In genomic region chrX:150207733-150208132, GRCh38 we compare ENCODE assay signal across 28 cellular contexts.
DNase-seq lines count a peak whose midpoint lies in the region; ATAC-seq, FAIRE-seq and TF ChIP-seq lines count a peak whose summit lies in the region.
"Had no signal": no experiment of that assay in that cellular context is flagged by ENCODE, and none has a peak within 500 bp of the region (broad histone marks: within the 10 kb centered on the region; RNA-seq: fewer than 3 reads in every experiment).

No MANE protein-coding gene starts in this region.

- H3K27me3 ChIP-seq in astrocyte (ENCODE audit: insufficient read depth, low read length) (no peaks in the 10 kb centered on the region), mammary epithelial cell (ENCODE audit: insufficient read depth, low read length) (no peaks in the 10 kb centered on the region)
- H3K27me3 ChIP-seq: BE2C, BLaER1 had no signal

- 78% methylated on average over 1 of the region's 1 CpG for WGBS in mammary epithelial cell (ENCODE audit: low coverage, missing lambda C conversion rate)

- CTCF ChIA-PET in mammary epithelial cell (lab: Charles Lee; ENCODE audit: low non-redundant PET): no interaction called here

- peak; percentile 52 for FAIRE-seq in astrocyte (lab: Jason Lieb, UNC)
- FAIRE-seq: A204.1, GM12878, GM12892, GM18507 had no signal

- TF ChIP-seq CTCF in astrocyte (IDR thresholded peaks at IDR 0.05; ENCODE audit: insufficient read depth, low read depth, low read length): no peak
- TF ChIP-seq CTCF in mammary epithelial cell (conservative IDR thresholded peaks at IDR 0.05 in 1 of 2, IDR thresholded peaks at IDR 0.05 in 1 of 2; ENCODE audit: extremely low read depth in 1 of 2, insufficient read depth in 1 of 2, low read depth in 1 of 2, low read length in 2 of 2): no peak

- H3K36me3 ChIP-seq in astrocyte (ENCODE audit: insufficient read depth, low read length): no peaks in the 10 kb centered on the region
- no peaks in the 10 kb centered on the region for H3K36me3 ChIP-seq in mammary epithelial cell (ENCODE audit: insufficient read depth, low read length)
- H3K36me3 ChIP-seq: BE2C, BLaER1 had no signal

- no peak overlapping the region for H3K4me3 ChIP-seq in astrocyte (ENCODE audit: insufficient read depth, low read depth, low read length)
- H3K4me3 ChIP-seq in mammary epithelial cell (replicated peaks in 1 of 3; ENCODE audit: insufficient read depth in 1 of 3, low read depth in 2 of 3, low read length in 3 of 3): no peak overlapping the region
- H3K4me3 ChIP-seq: BLaER1, GM12878 had no signal

- H3K9ac ChIP-seq in astrocyte (ENCODE audit: low read length) (no peak overlapping the region), mammary epithelial cell (ENCODE audit: insufficient read depth, low read length) (no peak overlapping the region)
- H3K9ac ChIP-seq: BLaER1 had no signal

- DNase-seq in stimulated activated naive CD8-positive, alpha-beta T cell treated with anti-CD3 and anti-CD28 coated beads, Interleukin-15, amount 100 ng/mL, for 72 hours: no peak
- DNase-seq in stimulated activated naive CD8-positive, alpha-beta T cell treated with anti-CD3 and anti-CD28 coated beads, Interleukin-15, Interleukin-2, amounts not matched to agents 100 U/mL and 50 U/mL, for 24 hours: no peak
- no peak for DNase-seq in astrocyte (ENCODE audit: low read depth)
- DNase-seq in mesenteric fat pad (ENCODE audit: low spot score): peak; percentile 26
- DNase-seq in foreskin melanocyte: no peak
- DNase-seq in mammary epithelial cell: no peak
- DNase-seq: 8988T; ACHN; BE2C; C1 segment of cervical spinal cord; CD4-positive, alpha-beta memory T cell; CD4-positive, CD25-positive, alpha-beta regulatory T cell; CD8-positive, alpha-beta memory T cell; COR-L47; DMS 273 treated with DMSO at 0.1 percent for 48 hours; DMS153; DMS53; DMS79; DND-41; EL; GDM1 had no signal

- H3K4me1 Mint-ChIP-seq in stimulated activated naive CD8-positive, alpha-beta T cell treated with anti-CD3 and anti-CD28 coated beads, Interleukin-15, amount 100 ng/mL, for 72 hours: no peaks in the 10 kb centered on the region
- peaks cover under 1% of the 10 kb centered on the region for H3K4me1 Mint-ChIP-seq in astrocyte (ENCODE audit: low read depth, unreplicated experiment)
- H3K4me1 Mint-ChIP-seq: CD4-positive, alpha-beta memory T cell; CD4-positive, CD25-positive, alpha-beta regulatory T cell; CD8-positive, alpha-beta memory T cell had no signal

- in situ Hi-C loops in mammary epithelial cell (cut with MboI; ENCODE audit: low sequenced_read_pairs in 2 of 2): loop anchor here in 1 of 2 donors (25.0 kb wide), 1 partner anchor 245 kb away; no protein-coding TSS in a partner anchor

- dilution Hi-C loops in mammary epithelial cell (cut with HindIII; ENCODE audit: low sequenced_read_pairs): no loop called here

- H3K27me3 Mint-ChIP-seq in stimulated activated naive CD8-positive, alpha-beta T cell treated with anti-CD3 and anti-CD28 coated beads, Interleukin-15, amount 100 ng/mL, for 72 hours: peaks cover 9% of the 10 kb centered on the region
- H3K27me3 Mint-ChIP-seq in astrocyte (ENCODE audit: low read depth, unreplicated experiment): peaks cover 2% of the 10 kb centered on the region
- H3K27me3 Mint-ChIP-seq: CD4-positive, alpha-beta memory T cell; CD4-positive, CD25-positive, alpha-beta regulatory T cell had no signal

- H3K9me3 Mint-ChIP-seq in stimulated activated naive CD8-positive, alpha-beta T cell treated with anti-CD3 and anti-CD28 coated beads, Interleukin-15, amount 100 ng/mL, for 72 hours: no peaks in the 10 kb centered on the region
- H3K9me3 Mint-ChIP-seq in astrocyte (ENCODE audit: unreplicated experiment): no peaks in the 10 kb centered on the region
- H3K9me3 Mint-ChIP-seq: CD14-positive monocyte; CD4-positive, alpha-beta memory T cell; CD4-positive, CD25-positive, alpha-beta regulatory T cell; CD8-positive, alpha-beta memory T cell had no signal

- H3K9me3 ChIP-seq in astrocyte (ENCODE audit: insufficient read depth, low read depth, low read length): no peaks in the 10 kb centered on the region
- no peaks in the 10 kb centered on the region for H3K9me3 ChIP-seq in mammary epithelial cell (replicated peaks; ENCODE audit: insufficient read depth, low read length)
- H3K9me3 ChIP-seq: BE2C had no signal

- H4K20me1 ChIP-seq in astrocyte (ENCODE audit: insufficient read depth, low read length) (no peaks in the 10 kb centered on the region), mammary epithelial cell (ENCODE audit: insufficient read depth, low read length) (no peaks in the 10 kb centered on the region)
- H4K20me1 ChIP-seq: BLaER1 had no signal

- no peak overlapping the region for H3K27ac Mint-ChIP-seq in stimulated activated naive CD8-positive, alpha-beta T cell treated with anti-CD3 and anti-CD28 coated beads, Interleukin-15, amount 100 ng/mL, for 72 hours
- H3K27ac Mint-ChIP-seq in astrocyte (ENCODE audit: unreplicated experiment): no peak overlapping the region
- H3K27ac Mint-ChIP-seq: CD4-positive, alpha-beta memory T cell; CD4-positive, CD25-positive, alpha-beta regulatory T cell; CD8-positive, alpha-beta memory T cell had no signal

- H3K79me2 ChIP-seq in astrocyte (ENCODE audit: insufficient read depth, low read length) (no peaks in the 10 kb centered on the region), mammary epithelial cell (ENCODE audit: insufficient read depth, low read length) (no peaks in the 10 kb centered on the region)

- H3K27ac ChIP-seq in astrocyte (ENCODE audit: low read depth, low read length): no peak overlapping the region
- no peak overlapping the region for H3K27ac ChIP-seq in mammary epithelial cell (ENCODE audit: insufficient read depth, low read depth, low read length)
- H3K27ac ChIP-seq: BLaER1 had no signal

- H3K4me2 ChIP-seq in astrocyte (ENCODE audit: low read length): no peak overlapping the region
- no peak overlapping the region for H3K4me2 ChIP-seq in mammary epithelial cell (ENCODE audit: insufficient read depth, low read depth, low read length)
- H3K4me2 ChIP-seq: BLaER1 had no signal

- H3K4me3 Mint-ChIP-seq in stimulated activated naive CD8-positive, alpha-beta T cell treated with anti-CD3 and anti-CD28 coated beads, Interleukin-15, amount 100 ng/mL, for 72 hours: no peak overlapping the region
- H3K4me3 Mint-ChIP-seq in astrocyte (ENCODE audit: unreplicated experiment): no peak overlapping the region
- H3K4me3 Mint-ChIP-seq: CD14-positive monocyte; CD4-positive, alpha-beta memory T cell; CD4-positive, CD25-positive, alpha-beta regulatory T cell; CD8-positive, alpha-beta memory T cell had no signal

- intact Hi-C loops in mammary epithelial cell (cut with micrococcal nuclease): no loop called here

- ATAC-seq in stimulated activated naive CD8-positive, alpha-beta T cell treated with anti-CD3 and anti-CD28 coated beads, Interleukin-15, amount 100 ng/mL, for 72 hours: peak; percentile 72
- no peak for ATAC-seq in stimulated activated naive CD8-positive, alpha-beta T cell treated with anti-CD3 and anti-CD28 coated beads, Interleukin-15, Interleukin-2, amounts not matched to agents 100 U/mL and 50 U/mL, for 24 hours
- ATAC-seq in GM19455 (IDR thresholded peaks at IDR 0.05; ENCODE audit: unreplicated experiment): no peak
- ATAC-seq: GM12878 had no signal

- peaks cover 6% of the 10 kb centered on the region for H3K4me1 ChIP-seq in astrocyte (ENCODE audit: insufficient read depth, low read length)
- H3K4me1 ChIP-seq in mammary epithelial cell (ENCODE audit: insufficient read depth, low read length): no peaks in the 10 kb centered on the region
- H3K4me1 ChIP-seq: BE2C had no signal

- H2AFZ ChIP-seq in astrocyte (ENCODE audit: low read depth, low read length) (no peak overlapping the region), mammary epithelial cell (ENCODE audit: low read depth, low read length) (no peak overlapping the region)

- H3K36me3 Mint-ChIP-seq in astrocyte (ENCODE audit: low read depth, unreplicated experiment): no peaks in the 10 kb centered on the region
- H3K36me3 Mint-ChIP-seq: CD14-positive monocyte; CD4-positive, alpha-beta memory T cell; CD4-positive, CD25-positive, alpha-beta regulatory T cell; CD8-positive, alpha-beta memory T cell had no signal

- no TSS peak for BruUV-seq in mammary epithelial cell (replicated peaks; lab: Mats Ljungman, UMichigan)
